1 cellular context compared by ENCODE assay signal in the genomic region with DNA sequence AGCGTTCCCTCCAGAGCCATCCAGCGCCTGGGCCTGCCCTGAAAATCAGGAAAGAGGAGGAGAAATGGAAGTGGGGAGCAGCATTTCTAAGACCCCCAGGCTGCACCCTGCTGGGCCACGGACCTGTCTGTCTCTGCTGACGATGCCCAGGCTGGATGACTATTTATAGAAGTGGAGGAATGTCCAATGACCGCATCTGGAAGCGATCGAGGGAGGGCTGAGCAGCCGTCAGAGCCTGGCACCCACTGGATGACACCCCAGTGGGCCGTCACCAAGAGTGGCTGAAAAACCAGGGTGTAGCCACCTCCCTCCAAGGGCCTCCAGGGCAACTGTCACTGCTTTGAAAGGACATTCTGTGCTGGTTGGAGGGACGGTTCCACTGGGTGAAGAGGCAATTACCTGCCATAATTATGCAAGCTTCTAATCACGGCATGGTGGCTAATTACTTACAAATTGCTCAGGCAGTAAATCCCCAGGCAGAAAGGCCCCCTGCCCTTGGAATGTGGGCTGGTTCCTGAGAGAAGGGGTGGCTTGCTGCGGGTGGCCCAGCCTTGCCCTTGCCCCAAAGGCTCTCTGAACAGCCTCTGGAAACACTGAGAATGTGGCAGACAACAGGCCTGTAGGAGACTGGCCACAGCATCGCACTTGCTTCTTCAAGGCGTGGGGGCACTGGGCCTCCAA.
TF ChIP-seq lines count a peak whose summit lies in the region.

No MANE protein-coding gene starts in this region.

TF ChIP-seq in GM23338, 12 proteins besides CTCF, POLR2A, EP300 and RAD21:
- TF ChIP-seq, protein P1, sequence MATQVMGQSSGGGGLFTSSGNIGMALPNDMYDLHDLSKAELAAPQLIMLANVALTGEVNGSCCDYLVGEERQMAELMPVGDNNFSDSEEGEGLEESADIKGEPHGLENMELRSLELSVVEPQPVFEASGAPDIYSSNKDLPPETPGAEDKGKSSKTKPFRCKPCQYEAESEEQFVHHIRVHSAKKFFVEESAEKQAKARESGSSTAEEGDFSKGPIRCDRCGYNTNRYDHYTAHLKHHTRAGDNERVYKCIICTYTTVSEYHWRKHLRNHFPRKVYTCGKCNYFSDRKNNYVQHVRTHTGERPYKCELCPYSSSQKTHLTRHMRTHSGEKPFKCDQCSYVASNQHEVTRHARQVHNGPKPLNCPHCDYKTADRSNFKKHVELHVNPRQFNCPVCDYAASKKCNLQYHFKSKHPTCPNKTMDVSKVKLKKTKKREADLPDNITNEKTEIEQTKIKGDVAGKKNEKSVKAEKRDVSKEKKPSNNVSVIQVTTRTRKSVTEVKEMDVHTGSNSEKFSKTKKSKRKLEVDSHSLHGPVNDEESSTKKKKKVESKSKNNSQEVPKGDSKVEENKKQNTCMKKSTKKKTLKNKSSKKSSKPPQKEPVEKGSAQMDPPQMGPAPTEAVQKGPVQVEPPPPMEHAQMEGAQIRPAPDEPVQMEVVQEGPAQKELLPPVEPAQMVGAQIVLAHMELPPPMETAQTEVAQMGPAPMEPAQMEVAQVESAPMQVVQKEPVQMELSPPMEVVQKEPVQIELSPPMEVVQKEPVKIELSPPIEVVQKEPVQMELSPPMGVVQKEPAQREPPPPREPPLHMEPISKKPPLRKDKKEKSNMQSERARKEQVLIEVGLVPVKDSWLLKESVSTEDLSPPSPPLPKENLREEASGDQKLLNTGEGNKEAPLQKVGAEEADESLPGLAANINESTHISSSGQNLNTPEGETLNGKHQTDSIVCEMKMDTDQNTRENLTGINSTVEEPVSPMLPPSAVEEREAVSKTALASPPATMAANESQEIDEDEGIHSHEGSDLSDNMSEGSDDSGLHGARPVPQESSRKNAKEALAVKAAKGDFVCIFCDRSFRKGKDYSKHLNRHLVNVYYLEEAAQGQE (IDR thresholded peaks at IDR 0.05; ENCODE audit: unreplicated experiment) = no peak
- no peak for TF ChIP-seq STAT1 (IDR thresholded peaks at IDR 0.05; ENCODE audit: unreplicated experiment)
- no peak for TF ChIP-seq ZNF114 (CRISPR knock-in tag; IDR thresholded peaks at IDR 0.05)
- TF ChIP-seq ZNF462 (CRISPR knock-in tag; IDR thresholded peaks at IDR 0.05) = no peak
- no peak for TF ChIP-seq EZH2 (IDR thresholded peaks at IDR 0.05; ENCODE audit: low read depth, unreplicated experiment)
- no peak for TF ChIP-seq JUNB (IDR thresholded peaks at IDR 0.05; ENCODE audit: unreplicated experiment)
- no peak for TF ChIP-seq NANOG (IDR thresholded peaks at IDR 0.05; ENCODE audit: borderline replicate concordance)
